In genomic region chr15:101008158-101009139, GRCh38 we compare ENCODE assay signal across 8 cellular contexts.
A peak's percentile ranks its signal among the peaks of the same experiment; 100 is the strongest.
DNase-seq lines count a peak whose midpoint lies in the region; ATAC-seq and TF ChIP-seq lines count a peak whose summit lies in the region.

No MANE protein-coding gene starts in this region.

- DNase-seq in DMS79 (lab: John Stamatoyannopoulos, UW): peak; percentile 79
- DNase-seq in RPMI8226: peak; percentile 67
- DNase-seq in activated effector memory CD4-positive, alpha-beta T cell treated with anti-CD3 and anti-CD28 coated beads, Interleukin-2, amount 50 U/mL, for 16 hours: peak; percentile 95

- no peak overlapping the region for H3K4me3 ChIP-seq in KMS-11 (IDR thresholded peaks at IDR 0.05; ENCODE audit: insufficient read depth, low read depth, low read length)
- H3K4me3 ChIP-seq in gastroesophageal sphincter: peak overlapping the region; percentile 23 to 51
- H3K4me3 ChIP-seq in neutrophil (ENCODE audit: low read depth in 1 of 2, low read length in 1 of 2): peak overlapping the region; percentile 61 to 63
- H3K4me3 ChIP-seq in subcutaneous abdominal adipose tissue (ENCODE audit: low read depth in 1 of 5, low read length in 5 of 5): peak overlapping the region; percentile 54 to 71 (median 66)

- H3K79me2 ChIP-seq in KMS-11 (ENCODE audit: insufficient read depth, low read depth): no peaks in the 10 kb centered on the region

- no peak for TF ChIP-seq POLR2A in gastroesophageal sphincter (IDR thresholded peaks at IDR 0.05)

- peak overlapping the region; percentile 81 for H3K4me2 ChIP-seq in KMS-11

- WGBS in gastroesophageal sphincter (ENCODE audit: low coverage in 1 of 2), 2 donors: 17 to 28% methylated on average over 5 to 16 of the region's 48 CpGs

- no peak overlapping the region for H3K27ac ChIP-seq in KMS-11
- peak overlapping the region in 1 of 4 donors; percentile 45 for H3K27ac ChIP-seq in gastroesophageal sphincter
- H3K27ac ChIP-seq in neutrophil: peak overlapping the region; percentile 31
- H3K27ac ChIP-seq in subcutaneous abdominal adipose tissue (ENCODE audit: low read depth, low read length): no peak overlapping the region

- H3K9ac ChIP-seq in KMS-11: no peak overlapping the region
- H3K9ac ChIP-seq in subcutaneous abdominal adipose tissue (ENCODE audit: low read length in 5 of 5): peak overlapping the region in 3 of 5 donors; percentile 60 to 63 (median 61)

- H3K36me3 ChIP-seq in KMS-11 (ENCODE audit: insufficient read depth) (no peaks in the 10 kb centered on the region), gastroesophageal sphincter (peaks cover 0 to 30% of the 10 kb centered on the region in 2 donors), neutrophil (peaks cover 43% of the 10 kb centered on the region), subcutaneous abdominal adipose tissue (ENCODE audit: control insufficient read depth in 5 of 5, insufficient read depth in 5 of 5, low read length in 5 of 5) (peaks cover 0 to 23% (median 4%) of the 10 kb centered on the region in 5 donors)

- no peak for TF ChIP-seq EP300 in gastroesophageal sphincter (IDR thresholded peaks at IDR 0.05)

- ATAC-seq in GM21737 (IDR thresholded peaks at IDR 0.05; ENCODE audit: unreplicated experiment) (peak; percentile 90), gastroesophageal sphincter (peak; percentile 82)

- H3K9me3 ChIP-seq in gastroesophageal sphincter (no peaks in the 10 kb centered on the region), neutrophil (no peaks in the 10 kb centered on the region), subcutaneous abdominal adipose tissue (ENCODE audit: control insufficient read depth in 5 of 5, low read length in 5 of 5) (no peaks in the 10 kb centered on the region)

- peak overlapping the region; percentile 93 for H2AFZ ChIP-seq in KMS-11 (ENCODE audit: low read depth)

- TF ChIP-seq CTCF in KMS-11 (conservative IDR thresholded peaks at IDR 0.05; ENCODE audit: low read depth, low read length) (peak; percentile 80), gastroesophageal sphincter (IDR thresholded peaks at IDR 0.05) (peak; percentile 88 to 98 (median 94)), neutrophil (IDR thresholded peaks at IDR 0.05) (peak; percentile 95)

- no peaks in the 10 kb centered on the region for H4K20me1 ChIP-seq in KMS-11 (ENCODE audit: insufficient read depth)

- H3K4me1 ChIP-seq in KMS-11 (ENCODE audit: low read depth, poor library complexity, severe bottlenecking) (peaks cover 13% of the 10 kb centered on the region), gastroesophageal sphincter (peaks cover 0 to 23% (median 6%) of the 10 kb centered on the region in 3 donors), neutrophil (ENCODE audit: control insufficient read depth in 1 of 2, insufficient read depth in 1 of 2, low read depth in 1 of 2, low read length in 1 of 2) (peaks cover 21 to 22% of the 10 kb centered on the region in 2 experiments), subcutaneous abdominal adipose tissue (ENCODE audit: control insufficient read depth in 5 of 5, insufficient read depth in 5 of 5, low read length in 5 of 5) (peaks cover 3 to 30% (median 19%) of the 10 kb centered on the region in 5 donors)

- H3K27me3 ChIP-seq in KMS-11 (ENCODE audit: insufficient read depth, low read depth) (no peaks in the 10 kb centered on the region), gastroesophageal sphincter (peaks cover 14% of the 10 kb centered on the region), neutrophil (no peaks in the 10 kb centered on the region), subcutaneous abdominal adipose tissue (ENCODE audit: control insufficient read depth in 5 of 5, insufficient read depth in 4 of 5, low read length in 5 of 5) (no peaks in the 10 kb centered on the region)
